19 cellular contexts compared by ENCODE assay signal in genomic region chr1:245587435-245588105, GRCh38.
"Had no signal": no experiment of that assay in that cellular context is flagged by ENCODE, and none has a peak within 500 bp of the region (broad histone marks: within the 10 kb centered on the region; RNA-seq: fewer than 3 reads in every experiment).

No MANE protein-coding gene starts in this region.

- H3K27me3 Mint-ChIP-seq: activated CD4-positive, alpha-beta memory T cell treated with anti-CD3 and anti-CD28 coated beads for 36 hours; naive thymus-derived CD4-positive, alpha-beta T cell had no signal

- H3K4me1 ChIP-seq: gastrocnemius medialis, tibial artery, vagina had no signal

- DNase-seq: activated CD4-positive, alpha-beta memory T cell treated with anti-CD3 and anti-CD28 coated beads for 36 hours; activated CD4-positive, alpha-beta T cell treated with anti-CD3 and anti-CD28 coated beads for 4 hours; activated gamma-delta T cell treated with Interleukin-2 at 50 U/mL for 16 hours; activated T-cell treated with anti-CD3 and anti-CD28 coated beads for 4 hours; effector memory CD8-positive, alpha-beta T cell; gastrocnemius medialis; heart left ventricle; immature natural killer cell; naive thymus-derived CD4-positive, alpha-beta T cell; stimulated activated naive CD4-positive, alpha-beta T cell; SW 1271; tibial artery had no signal

- H3K9me3 Mint-ChIP-seq: activated CD4-positive, alpha-beta memory T cell treated with anti-CD3 and anti-CD28 coated beads for 36 hours; activated naive CD4-positive, alpha-beta T cell treated with anti-CD3 and anti-CD28 coated beads, Interleukin-2, amount 50 U/mL, for 72 hours; activated T-helper 1 cell treated with anti-CD3 and anti-CD28 coated beads, Interleukin-12 subunit alpha, Interleukin-12 subunit beta, Interleukin-2, Interleukin-4 antibody, amounts not matched to agents 30 ng/mL and 10 ng/mL and 1 ng/mL, durations not matched to agents 14 hours and 24 hours and 36 hours; effector memory CD8-positive, alpha-beta T cell; immature natural killer cell; memory B cell; T-helper 2 cell treated with Interferon-gamma antibody and Interleukin-4, amounts not matched to agents 5 μg/mL and 100 μg/mL, for 36 hours; WTC11 had no signal

- H3K36me3 Mint-ChIP-seq: activated CD4-positive, alpha-beta memory T cell treated with anti-CD3 and anti-CD28 coated beads for 36 hours; activated naive CD4-positive, alpha-beta T cell treated with anti-CD3 and anti-CD28 coated beads, Interleukin-2, amount 50 U/mL, for 72 hours; immature natural killer cell; memory B cell; naive thymus-derived CD4-positive, alpha-beta T cell; WTC11 had no signal

- H3K36me3 ChIP-seq: gastrocnemius medialis, heart left ventricle, neutrophil, tibial artery, vagina had no signal

- ATAC-seq: activated naive CD4-positive, alpha-beta T cell treated with anti-CD3 and anti-CD28 coated beads, Interleukin-2, amount 50 U/mL, for 72 hours; effector memory CD8-positive, alpha-beta T cell; gastrocnemius medialis; naive thymus-derived CD4-positive, alpha-beta T cell; WTC11 had no signal

- H3K27me3 ChIP-seq: gastrocnemius medialis, heart left ventricle, neutrophil, vagina had no signal

- H3K9me3 ChIP-seq: gastrocnemius medialis, heart left ventricle, neutrophil, tibial artery, vagina had no signal

- H3K4me1 Mint-ChIP-seq: immature natural killer cell; memory B cell; naive thymus-derived CD4-positive, alpha-beta T cell had no signal

- H3K27ac ChIP-seq: gastrocnemius medialis, heart left ventricle, neutrophil, tibial artery, vagina had no signal

- H3K27ac Mint-ChIP-seq: activated CD4-positive, alpha-beta memory T cell treated with anti-CD3 and anti-CD28 coated beads for 36 hours; activated naive CD4-positive, alpha-beta T cell treated with anti-CD3 and anti-CD28 coated beads, Interleukin-2, amount 50 U/mL, for 72 hours; activated T-helper 1 cell treated with anti-CD3 and anti-CD28 coated beads, Interleukin-12 subunit alpha, Interleukin-12 subunit beta, Interleukin-2, Interleukin-4 antibody, amounts not matched to agents 30 ng/mL and 10 ng/mL and 1 ng/mL, durations not matched to agents 14 hours and 24 hours and 36 hours; effector memory CD8-positive, alpha-beta T cell; immature natural killer cell; memory B cell; naive thymus-derived CD4-positive, alpha-beta T cell; T-helper 2 cell treated with Interferon-gamma antibody and Interleukin-4, amounts not matched to agents 5 μg/mL and 100 μg/mL, for 36 hours; WTC11 had no signal

- H3K4me3 ChIP-seq: gastrocnemius medialis, heart left ventricle, tibial artery, vagina had no signal

- H3K4me3 Mint-ChIP-seq: activated CD4-positive, alpha-beta memory T cell treated with anti-CD3 and anti-CD28 coated beads for 36 hours; activated T-helper 1 cell treated with anti-CD3 and anti-CD28 coated beads, Interleukin-12 subunit alpha, Interleukin-12 subunit beta, Interleukin-2, Interleukin-4 antibody, amounts not matched to agents 30 ng/mL and 10 ng/mL and 1 ng/mL, durations not matched to agents 14 hours and 24 hours and 36 hours; effector memory CD8-positive, alpha-beta T cell; immature natural killer cell; memory B cell; naive thymus-derived CD4-positive, alpha-beta T cell; T-helper 2 cell treated with Interferon-gamma antibody and Interleukin-4, amounts not matched to agents 5 μg/mL and 100 μg/mL, for 36 hours; WTC11 had no signal
